In the genomic region with DNA sequence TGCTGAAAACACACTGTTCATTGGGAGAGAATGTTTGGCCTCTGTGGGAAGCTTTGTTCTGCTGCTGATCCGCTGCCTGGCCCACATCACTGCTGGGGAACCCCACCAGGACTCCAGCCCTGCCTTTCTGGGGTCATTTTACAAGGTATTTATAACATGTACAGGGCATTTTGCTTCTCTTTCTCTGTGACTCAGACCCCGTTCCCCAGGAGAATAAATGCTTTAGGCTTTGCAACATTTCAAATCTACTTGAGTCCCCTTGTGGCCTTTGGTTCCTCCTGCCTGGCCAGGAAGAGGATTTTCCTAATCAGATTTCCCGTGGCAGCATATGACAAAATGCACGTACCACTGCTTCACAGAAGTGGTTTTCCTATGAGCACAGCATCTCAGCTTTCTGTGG, we compare ENCODE assay signal across 18 cellular contexts. TPM values are rescaled to one million over a fixed set of nuclear protein-coding genes. Genes with fewer than 3 reads are reported as not detected.
DNase-seq lines count a peak whose midpoint lies in the region; ATAC-seq and TF ChIP-seq lines count a peak whose summit lies in the region.
"Had no signal": no experiment of that assay in that cellular context is flagged by ENCODE, and none has a peak within 500 bp of the region (broad histone marks: within the 10 kb centered on the region; RNA-seq: fewer than 3 reads in every experiment).

No MANE protein-coding gene starts in this region.

- H3K4me1 Mint-ChIP-seq in activated CD8-positive, alpha-beta T cell treated with anti-CD3 and anti-CD28 coated beads, Interleukin-2, amount 10 ng/mL, durations not matched to agents 7 days and 5 days (ENCODE audit: low read depth) = peaks cover 21% of the 10 kb centered on the region
- H3K4me1 Mint-ChIP-seq: stimulated activated memory B cell treated with anti-CD40 and anti-IgM and Interleukin-4, amounts not matched to agents 10 μg/mL and 1 μg/mL and 100 μg/mL, for 72 hours had no signal

- peak; percentile 21 for DNase-seq in AG10803 (ENCODE audit: low read depth)
- peak; percentile 19 for DNase-seq in Jurkat, Clone E6-1 (ENCODE audit: low read depth, low spot score)
- DNase-seq in activated CD8-positive, alpha-beta T cell treated with anti-CD3 and anti-CD28 coated beads, Interleukin-2, amount 10 ng/mL, durations not matched to agents 7 days and 5 days = no peak
- DNase-seq in fibroblast of peridontal ligament (ENCODE audit: extremely low read depth) = peak; percentile 67
- DNase-seq in HuH-7.5 (ENCODE audit: low spot score) = no peak
- no peak for DNase-seq in NCI-H774 (lab: John Stamatoyannopoulos, UW)
- no peak for DNase-seq in activated CD4-positive, alpha-beta T cell treated with anti-CD3 and anti-CD28 coated beads for 4 hours
- DNase-seq: aorta, Calu3, mucosa of descending colon, NCI-H1930, NCI-H510A had no signal

- peaks cover 2% of the 10 kb centered on the region for H3K27me3 Mint-ChIP-seq in activated CD8-positive, alpha-beta T cell treated with anti-CD3 and anti-CD28 coated beads, Interleukin-2, amount 10 ng/mL, durations not matched to agents 7 days and 5 days (ENCODE audit: low read depth)
- H3K27me3 Mint-ChIP-seq: stimulated activated memory B cell treated with anti-CD40 and anti-IgM and Interleukin-4, amounts not matched to agents 10 μg/mL and 1 μg/mL and 100 μg/mL, for 72 hours had no signal

- no peaks in the 10 kb centered on the region for H3K36me3 Mint-ChIP-seq in activated CD8-positive, alpha-beta T cell treated with anti-CD3 and anti-CD28 coated beads, Interleukin-2, amount 10 ng/mL, durations not matched to agents 7 days and 5 days (ENCODE audit: low read depth)
- H3K36me3 Mint-ChIP-seq: stimulated activated memory B cell treated with anti-CD40 and anti-IgM and Interleukin-4, amounts not matched to agents 10 μg/mL and 1 μg/mL and 100 μg/mL, for 72 hours had no signal

- H3K9me3 Mint-ChIP-seq in activated CD8-positive, alpha-beta T cell treated with anti-CD3 and anti-CD28 coated beads, Interleukin-2, amount 10 ng/mL, durations not matched to agents 7 days and 5 days (ENCODE audit: insufficient read depth) = no peaks in the 10 kb centered on the region
- H3K9me3 Mint-ChIP-seq: stimulated activated memory B cell treated with anti-CD40 and anti-IgM and Interleukin-4, amounts not matched to agents 10 μg/mL and 1 μg/mL and 100 μg/mL, for 72 hours had no signal

- no peak overlapping the region for H3K4me3 ChIP-seq in AG10803 (ENCODE audit: low read length)
- H3K4me3 ChIP-seq in Jurkat, Clone E6-1 (ENCODE audit: low read length) = no peak overlapping the region
- H3K4me3 ChIP-seq: mucosa of descending colon had no signal

- ATAC-seq in activated CD8-positive, alpha-beta T cell treated with anti-CD3 and anti-CD28 coated beads, Interleukin-2, amount 10 ng/mL, durations not matched to agents 7 days and 5 days = no peak
- ATAC-seq in GM19397 (IDR thresholded peaks at IDR 0.05; ENCODE audit: unreplicated experiment) = no peak
- ATAC-seq: mucosa of descending colon; stimulated activated memory B cell treated with anti-CD40 and anti-IgM and Interleukin-4, amounts not matched to agents 10 μg/mL and 1 μg/mL and 100 μg/mL, for 72 hours had no signal

- no peak for TF ChIP-seq CTCF in AG10803 (conservative IDR thresholded peaks at IDR 0.05; ENCODE audit: low read length)

- no peak overlapping the region for H3K4me3 Mint-ChIP-seq in activated CD8-positive, alpha-beta T cell treated with anti-CD3 and anti-CD28 coated beads, Interleukin-2, amount 10 ng/mL, durations not matched to agents 7 days and 5 days
- H3K4me3 Mint-ChIP-seq: stimulated activated memory B cell treated with anti-CD40 and anti-IgM and Interleukin-4, amounts not matched to agents 10 μg/mL and 1 μg/mL and 100 μg/mL, for 72 hours had no signal

- CTCF ChIA-PET in activated CD8-positive, alpha-beta T cell treated with anti-CD3 and anti-CD28 coated beads, Interleukin-2, amount 10 ng/mL, durations not matched to agents 7 days and 5 days (lab: Charles Lee) = interaction anchor here (1.3 kb wide), 1 partner anchor 14 kb away, joined by 4 read pairs; no protein-coding TSS in a partner anchor

- POLR2A ChIA-PET in activated CD8-positive, alpha-beta T cell treated with anti-CD3 and anti-CD28 coated beads, Interleukin-2, amount 10 ng/mL, durations not matched to agents 7 days and 5 days (lab: Charles Lee) = no interaction called here

- H3K27ac Mint-ChIP-seq in activated CD8-positive, alpha-beta T cell treated with anti-CD3 and anti-CD28 coated beads, Interleukin-2, amount 10 ng/mL, durations not matched to agents 7 days and 5 days = peak overlapping the region; percentile 7
- H3K27ac Mint-ChIP-seq: stimulated activated memory B cell treated with anti-CD40 and anti-IgM and Interleukin-4, amounts not matched to agents 10 μg/mL and 1 μg/mL and 100 μg/mL, for 72 hours had no signal

RNA-seq across cellular contexts. Expression of gene BTG4, which starts 43.0 kb away (rescaled TPM):
- polyA plus RNA-seq in Jurkat, Clone E6-1 (2012; ENCODE audit: insufficient read depth, insufficient read length) = not detected
- total RNA-seq in activated CD8-positive, alpha-beta T cell treated with anti-CD3 and anti-CD28 coated beads, Interleukin-2, amount 10 ng/mL, durations not matched to agents 7 days and 5 days = not detected
- total RNA-seq: aorta, Calu3, mucosa of descending colon, osteoblast, skeletal muscle tissue, urinary bladder had no signal
- polyA plus RNA-seq: aorta, urinary bladder had no signal

RNA-seq across cellular contexts. Expression of gene HOATZ, which starts 45.4 kb away (rescaled TPM):
- not detected for polyA plus RNA-seq in Jurkat, Clone E6-1 (2012; ENCODE audit: insufficient read depth, insufficient read length)
- under 1 TPM in 1 of 2 experiments, not detected in 1; 0.37 TPM for total RNA-seq in activated CD8-positive, alpha-beta T cell treated with anti-CD3 and anti-CD28 coated beads, Interleukin-2, amount 10 ng/mL, durations not matched to agents 7 days and 5 days
- total RNA-seq: aorta, Calu3, fibroblast of lung, mucosa of descending colon, osteoblast, skeletal muscle tissue, urinary bladder had no signal
- polyA plus RNA-seq: aorta, fibroblast of lung, urinary bladder had no signal

Comparison
In these comparisons a context has a peak if more than half of its experiments do, and no peak if none do; other contexts are left out.
1. DNase-seq: peak in AG10803 (single experiment), Jurkat, Clone E6-1 (single experiment) and fibroblast of peridontal ligament (single experiment); none in activated CD8-positive, alpha-beta T cell treated with anti-CD3 and anti-CD28 coated beads, Interleukin-2, amount 10 ng/mL, durations not matched to agents 7 days and 5 days (single experiment), HuH-7.5 (single experiment), NCI-H774 (single experiment) and activated CD4-positive, alpha-beta T cell treated with anti-CD3 and anti-CD28 coated beads for 4 hours (0 of 2).